Comparison of ENCODE assay signal across 8 cellular contexts in genomic region chr1:88736633-88737248, GRCh38.
DNase-seq lines count a peak whose midpoint lies in the region; ATAC-seq and TF ChIP-seq lines count a peak whose summit lies in the region.

No MANE protein-coding gene starts in this region.

- peak; percentile 50 for DNase-seq in AG20443 (ENCODE audit: low spot score)
- DNase-seq in GM20000 (ENCODE audit: low spot score) = no peak
- peak; percentile 66 for DNase-seq in fibroblast of pulmonary artery (ENCODE audit: low read depth)
- DNase-seq in stimulated activated CD4-positive, alpha-beta T cell treated with anti-CD3 and anti-CD28 coated beads, Interleukin-4, amount 100 ng/mL, for 1 hour = peak; percentile 7
- DNase-seq in SW 1271 (lab: John Stamatoyannopoulos, UW) = no peak
- DNase-seq in stimulated activated naive CD4-positive, alpha-beta T cell treated with Interleukin-2 at 50 U/mL for 16 hours (lab: John Stamatoyannopoulos, UW) = no peak

- ATAC-seq in SK-N-SH treated with all-trans-retinoic acid at 6 μM for 48 hours (peak; percentile 78), GM18907 (IDR thresholded peaks at IDR 0.05; ENCODE audit: unreplicated experiment) (no peak)

- no peak overlapping the region for H3K4me3 ChIP-seq in fibroblast of pulmonary artery (replicated peaks; ENCODE audit: low read depth, low read length)

- TF ChIP-seq CTCF in GM20000 (IDR thresholded peaks at IDR 0.05; ENCODE audit: extremely low read depth, missing control alignments) (peak; percentile 42), fibroblast of pulmonary artery (IDR thresholded peaks at IDR 0.05; ENCODE audit: low read length, missing control alignments) (peak; percentile 78)

TF ChIP-seq in SK-N-SH treated with all-trans-retinoic acid at 6 μM for 48 hours, 23 proteins besides CTCF, POLR2A, EP300 and RAD21:
- TF ChIP-seq RARB (CRISPR knock-in tag; IDR thresholded peaks at IDR 0.05) (no peak), TSHZ2 (CRISPR knock-in tag; IDR thresholded peaks at IDR 0.05) (no peak), POU6F1 (CRISPR knock-in tag; IDR thresholded peaks at IDR 0.05; ENCODE audit: borderline replicate concordance, low read depth) (no peak), CSDC2 (CRISPR knock-in tag; IDR thresholded peaks at IDR 0.05) (no peak), ZNF70 (CRISPR knock-in tag; IDR thresholded peaks at IDR 0.05) (no peak), OSR1 (CRISPR knock-in tag; IDR thresholded peaks at IDR 0.05) (no peak), SNAI2 (CRISPR knock-in tag; IDR thresholded peaks at IDR 0.05) (no peak), ARNTL (CRISPR knock-in tag; IDR thresholded peaks at IDR 0.05; ENCODE audit: borderline replicate concordance, low read depth) (no peak), ESRRG (CRISPR knock-in tag; IDR thresholded peaks at IDR 0.05) (no peak), CREB5 (CRISPR knock-in tag; IDR thresholded peaks at IDR 0.05; ENCODE audit: low read depth) (no peak), ZNF565 (CRISPR knock-in tag; conservative IDR thresholded peaks at IDR 0.05; ENCODE audit: low read depth) (no peak), PATZ1 (CRISPR knock-in tag; IDR thresholded peaks at IDR 0.05; ENCODE audit: borderline replicate concordance) (no peak), ZFP30 (CRISPR knock-in tag; IDR thresholded peaks at IDR 0.05) (no peak), GLIS3 (CRISPR knock-in tag; IDR thresholded peaks at IDR 0.05) (no peak), BACH2 (CRISPR knock-in tag; IDR thresholded peaks at IDR 0.05; ENCODE audit: borderline replicate concordance) (no peak), ZNF8 (CRISPR knock-in tag; IDR thresholded peaks at IDR 0.05) (no peak)
TF ChIP-seq in SK-N-SH treated with all-trans-retinoic acid at 6 μM for 48 hours: peak in this region for 0.

Comparison
In these comparisons a context has a peak if more than half of its experiments do, and no peak if none do; other contexts are left out.
1. DNase-seq: peak in AG20443 (single experiment), fibroblast of pulmonary artery (single experiment) and stimulated activated CD4-positive, alpha-beta T cell treated with anti-CD3 and anti-CD28 coated beads, Interleukin-4, amount 100 ng/mL, for 1 hour (single experiment); none in GM20000 (single experiment), SW 1271 (0 of 2) and stimulated activated naive CD4-positive, alpha-beta T cell treated with Interleukin-2 at 50 U/mL for 16 hours (single experiment).